8 cellular contexts compared by ENCODE assay signal in genomic region chrX:41332988-41333743, GRCh38. TPM values are rescaled to one million over a fixed set of nuclear protein-coding genes. Genes with fewer than 3 reads are reported as not detected.
DNase-seq lines count a peak whose midpoint lies in the region; ATAC-seq and TF ChIP-seq lines count a peak whose summit lies in the region.

No MANE protein-coding gene starts in this region.

- no TSS peak for BruUV-seq in Calu3 (replicated peaks; lab: Mats Ljungman, UMichigan)

- H3K4me1 Mint-ChIP-seq in Calu3 (ENCODE audit: low read depth, unreplicated experiment): no peaks in the 10 kb centered on the region
- peaks cover 41 to 49% (median 46%) of the 10 kb centered on the region in 3 donors for H3K4me1 Mint-ChIP-seq in IgD-negative memory B cell
- H3K4me1 Mint-ChIP-seq in activated T-cell treated with anti-CD3 and anti-CD28 coated beads, Interleukin-2, amount 50 U/mL, for 24 hours (ENCODE audit: low read depth): peaks cover 56% of the 10 kb centered on the region

- H3K9me3 ChIP-seq in esophagus (ENCODE audit: control insufficient read depth in 2 of 2, insufficient read depth in 1 of 2, low read depth in 1 of 2, low read length in 1 of 2) (no peaks in the 10 kb centered on the region), muscle layer of colon (ENCODE audit: low read length) (no peaks in the 10 kb centered on the region)

- intact Hi-C loops in Calu3 (cut with micrococcal nuclease; ENCODE audit: unreplicated experiment): loop anchor here (5.0 to 10.0 kb wide), 2 partner anchors 52 to 56 kb away; no protein-coding TSS in a partner anchor

- H3K27ac ChIP-seq in esophagus (ENCODE audit: low read depth in 2 of 2, low read length in 1 of 2) (peak overlapping the region; percentile 100), muscle layer of colon (ENCODE audit: low read depth, low read length) (peak overlapping the region; percentile 99)

- DNase-seq in Calu3 (peak; percentile 91), OCI-M2 (lab: John Stamatoyannopoulos, UW; ENCODE audit: unreplicated experiment) (peak; percentile 27)
- peak; percentile 93 for DNase-seq in activated T-cell treated with anti-CD3 and anti-CD28 coated beads, Interleukin-2, amount 50 U/mL, for 24 hours
- DNase-seq in stimulated activated CD8-positive, alpha-beta memory T cell treated with anti-CD3 and anti-CD28 coated beads, Interleukin-7, amount 100 ng/mL, for 1 hour (ENCODE audit: low read depth in 2 of 2): peak; percentile 61 to 78

- H3K4me1 ChIP-seq in esophagus (ENCODE audit: control insufficient read depth in 2 of 2, insufficient read depth in 2 of 2, low read length in 1 of 2): no peaks in the 10 kb centered on the region
- H3K4me1 ChIP-seq in muscle layer of colon (ENCODE audit: insufficient read depth, low read length): peaks cover 33% of the 10 kb centered on the region

- peak overlapping the region; percentile 73 for H3K4me3 Mint-ChIP-seq in Calu3 (ENCODE audit: low read depth, unreplicated experiment)
- H3K4me3 Mint-ChIP-seq in IgD-negative memory B cell: peak overlapping the region; percentile 97 to 99 (median 99)
- H3K4me3 Mint-ChIP-seq in activated T-cell treated with anti-CD3 and anti-CD28 coated beads, Interleukin-2, amount 50 U/mL, for 24 hours: peak overlapping the region; percentile 98

- peak overlapping the region; percentile 86 to 95 for H3K4me3 ChIP-seq in esophagus (ENCODE audit: low read depth in 1 of 2, low read length in 2 of 2)
- peak overlapping the region; percentile 95 to 97 for H3K4me3 ChIP-seq in muscle layer of colon (ENCODE audit: low read depth in 1 of 2, low read length in 2 of 2)

- peak overlapping the region; percentile 100 for H3K9ac ChIP-seq in muscle layer of colon (ENCODE audit: low read length)

- peak overlapping the region; percentile 100 for H3K27ac Mint-ChIP-seq in Calu3 (ENCODE audit: unreplicated experiment)
- peak overlapping the region; percentile 100 for H3K27ac Mint-ChIP-seq in IgD-negative memory B cell
- peak overlapping the region; percentile 100 for H3K27ac Mint-ChIP-seq in activated T-cell treated with anti-CD3 and anti-CD28 coated beads, Interleukin-2, amount 50 U/mL, for 24 hours

- CTCF ChIA-PET in Calu3 (lab: Charles Lee): interaction anchor here (0.7 to 1.0 kb wide), 4 partner anchors 18 to 328 kb away, joined by 3 to 5 read pairs (median 4); no protein-coding TSS in a partner anchor

- H3K36me3 Mint-ChIP-seq in Calu3 (ENCODE audit: insufficient read depth, unreplicated experiment): peaks cover 62% of the 10 kb centered on the region
- peaks cover 8% of the 10 kb centered on the region for H3K36me3 Mint-ChIP-seq in IgD-negative memory B cell
- peaks cover 50% of the 10 kb centered on the region for H3K36me3 Mint-ChIP-seq in activated T-cell treated with anti-CD3 and anti-CD28 coated beads, Interleukin-2, amount 50 U/mL, for 24 hours (ENCODE audit: low read depth)

- H3K27me3 ChIP-seq in esophagus (ENCODE audit: control insufficient read depth in 1 of 2, insufficient read depth in 2 of 2, low read length in 2 of 2) (no peaks in the 10 kb centered on the region), muscle layer of colon (ENCODE audit: control insufficient read depth in 1 of 2, insufficient read depth in 2 of 2, low read length in 2 of 2) (no peaks in the 10 kb centered on the region)

- ATAC-seq in GM21528 (IDR thresholded peaks at IDR 0.05; ENCODE audit: low FRiP score, unreplicated experiment): peak; percentile 49

- TF ChIP-seq CTCF in Calu3 (IDR thresholded peaks at IDR 0.05; ENCODE audit: unreplicated experiment): no peak

- H3K36me3 ChIP-seq in esophagus (ENCODE audit: control insufficient read depth in 2 of 2, insufficient read depth in 2 of 2, low read length in 1 of 2) (no peaks in the 10 kb centered on the region), muscle layer of colon (ENCODE audit: insufficient read depth, low read length) (no peaks in the 10 kb centered on the region)

- H3K27me3 Mint-ChIP-seq in Calu3 (ENCODE audit: unreplicated experiment) (no peaks in the 10 kb centered on the region), IgD-negative memory B cell (no peaks in the 10 kb centered on the region)
- no peaks in the 10 kb centered on the region for H3K27me3 Mint-ChIP-seq in activated T-cell treated with anti-CD3 and anti-CD28 coated beads, Interleukin-2, amount 50 U/mL, for 24 hours

- H3K9me3 Mint-ChIP-seq in Calu3 (ENCODE audit: low read depth, unreplicated experiment) (no peaks in the 10 kb centered on the region), IgD-negative memory B cell (no peaks in the 10 kb centered on the region)
- no peaks in the 10 kb centered on the region for H3K9me3 Mint-ChIP-seq in activated T-cell treated with anti-CD3 and anti-CD28 coated beads, Interleukin-2, amount 50 U/mL, for 24 hours

- WGBS in esophagus, 2 donors: 0 to 1% methylated on average over 54 to 65 of the region's 65 CpGs

RNA-seq across cellular contexts. Expression of gene DDX3X, which starts 0.8 kb away (rescaled TPM):
- total RNA-seq in Calu3 (2022): 308 and 321 TPM in 2 replicates
- polyA plus RNA-seq in IgD-negative memory B cell (157 TPM), esophagus (100 to 1,000 TPM in 1 of 2 donors, 10 to 100 TPM in 1; 63.5 to 111 TPM)

Comparison
In these comparisons a context has a peak if more than half of its experiments do, and no peak if none do; other contexts are left out.
1. Peak in every context shown above with its lines: DNase-seq, ATAC-seq, H3K4me3 ChIP-seq and H3K27ac ChIP-seq.
2. DNase-seq: peak in every context shown above with its lines; median percentile 93 in activated T-cell treated with anti-CD3 and anti-CD28 coated beads, Interleukin-2, amount 50 U/mL, for 24 hours; 91 in Calu3; 70 in stimulated activated CD8-positive, alpha-beta memory T cell treated with anti-CD3 and anti-CD28 coated beads, Interleukin-7, amount 100 ng/mL, for 1 hour; 27 in OCI-M2.